22 cellular contexts compared by ENCODE assay signal in genomic region chr19:50890422-50891252, GRCh38. TPM values are rescaled to one million over a fixed set of nuclear protein-coding genes. Genes with fewer than 3 reads are reported as not detected.
DNase-seq lines count a peak whose midpoint lies in the region; ATAC-seq, FAIRE-seq and TF ChIP-seq lines count a peak whose summit lies in the region.
"Had no signal": no experiment of that assay in that cellular context is flagged by ENCODE, and none has a peak within 500 bp of the region (broad histone marks: within the 10 kb centered on the region; RNA-seq: fewer than 3 reads in every experiment).

No MANE protein-coding gene starts in this region.

- peak overlapping the region; percentile 47 for H3K27ac ChIP-seq in GM12878 (ENCODE audit: control insufficient read depth, insufficient read depth)
- peak overlapping the region; percentile 79 to 99 for H3K27ac ChIP-seq in prostate gland
- no peak overlapping the region for H3K27ac ChIP-seq in MM.1S (ENCODE audit: low read length)
- no peak overlapping the region for H3K27ac ChIP-seq in coronary artery
- H3K27ac ChIP-seq in vagina: no peak overlapping the region
- H3K27ac ChIP-seq: heart left ventricle, parathyroid adenoma, Peyer's patch, suprapubic skin had no signal

- H3K4me2 ChIP-seq in GM12878 (ENCODE audit: control insufficient read depth, insufficient read depth) (0 out of 2 replicates have a peak overlapping the region, but pooled peaks have one; percentile 44), MM.1S (ENCODE audit: low read depth, low read length) (no peak overlapping the region)

- RAD21 ChIA-PET in GM12878 (lab: Charles Lee; ENCODE audit: unreplicated experiment): interaction anchor here (1.1 to 1.9 kb wide), 2 partner anchors 32 to 70 kb away, joined by 4 to 5 read pairs; no protein-coding TSS in a partner anchor

- H3K9me2 ChIP-seq in MM.1S (replicated peaks; ENCODE audit: insufficient read depth, low read length): no peaks in the 10 kb centered on the region

- WGBS in GM12878 (ENCODE audit: insufficient coverage, insufficient replicate concordance, low lambda C conversion rate, missing lambda C conversion rate): 60% methylated on average over 5 of the region's 5 CpGs
- 52% methylated on average over 5 of the region's 5 CpGs for WGBS in prostate gland

- CTCF ChIA-PET in GM12878 (lab: Yijun Ruan, JAX): interaction anchor here (1.3 to 3.7 kb wide), 3 partner anchors 15 to 32 kb away, joined by 5 to 18 read pairs (median 6); no protein-coding TSS in a partner anchor

- SMC1A ChIA-PET in GM12878 (lab: Charles Lee; ENCODE audit: uncharacterized antibody, unreplicated experiment): interaction anchor here (0.8 to 1.4 kb wide), 3 partner anchors 7 to 86 kb away, joined by 3 to 7 read pairs (median 4); no protein-coding TSS in a partner anchor

- H3K9me3 ChIP-seq in GM12878 (replicated peaks; ENCODE audit: control insufficient read depth, insufficient read depth, low read length) (peaks cover 6% of the 10 kb centered on the region; the same call in 1 of the 3 replicates), prostate gland (no peaks in the 10 kb centered on the region), MM.1S (replicated peaks; ENCODE audit: insufficient read depth, low read length) (no peaks in the 10 kb centered on the region), vagina (no peaks in the 10 kb centered on the region)
- H3K9me3 ChIP-seq: heart left ventricle, mucosa of descending colon, suprapubic skin had no signal

- H3K4me3 ChIP-seq in GM12878: no peak overlapping the region
- no peak overlapping the region for H3K4me3 ChIP-seq in prostate gland
- H3K4me3 ChIP-seq in MM.1S (ENCODE audit: low read length): no peak overlapping the region
- H3K4me3 ChIP-seq in coronary artery: no peak overlapping the region
- no peak overlapping the region for H3K4me3 ChIP-seq in vagina
- H3K4me3 ChIP-seq: heart left ventricle, mucosa of descending colon, Peyer's patch, suprapubic skin had no signal

- no TSS peak for BruUV-seq in GM12878 (replicated peaks; lab: Mats Ljungman, UMichigan)

- no peak for TF ChIP-seq RAD21 in GM12878 (IDR thresholded peaks at IDR 0.05; ENCODE audit: insufficient read depth, low read depth, low read length)

- H4K20me1 ChIP-seq in GM12878 (ENCODE audit: control insufficient read depth, insufficient read depth) (no peaks in the 10 kb centered on the region), MM.1S (ENCODE audit: insufficient read depth, low read length) (no peaks in the 10 kb centered on the region)

- POLR2A ChIA-PET in GM12878 (lab: Charles Lee): interaction anchor here (0.5 to 1.5 kb wide), 2 partner anchors 9 to 70 kb away, joined by 3 to 4 read pairs; no protein-coding TSS in a partner anchor

- DNase-seq in Daoy (ENCODE audit: low read depth) (peak; percentile 82), HPDE6-E6E7 (ENCODE audit: extremely low spot score) (peak; percentile 21), GM12878 (ENCODE audit: low read depth, low spot score) (peak; percentile 46), prostate gland (ENCODE audit: low spot score) (no peak), MM.1S (no peak), coronary artery (ENCODE audit: low spot score) (no peak), vagina (ENCODE audit: extremely low spot score in 2 of 2) (no peak), DMS153 (lab: John Stamatoyannopoulos, UW) (no peak)
- DNase-seq: activated CD4-positive, CD25-positive, alpha-beta regulatory T cell treated with anti-CD3 and anti-CD28 coated beads, Interleukin-2, amount 50 U/mL, for 72 hours; activated CD8-positive, alpha-beta memory T cell treated with anti-CD3 and anti-CD28 coated beads, Interleukin-2, amount 50 U/mL, for 4 hours; activated naive CD8-positive, alpha-beta T cell treated with anti-CD3 and anti-CD28 coated beads, Interleukin-2, amount 10 ng/mL, durations not matched to agents 7 days and 5 days; CD4-positive, CD25-positive, alpha-beta regulatory T cell; central memory CD4-positive, alpha-beta T cell; heart left ventricle; left cardiac atrium; mucosa of descending colon; NCI-H187; NCI-H524 treated with DMSO at 0.1 percent for 48 hours; Peyer's patch; T-cell had no signal

- TF ChIP-seq CTCF in GM12878 (IDR thresholded peaks at IDR 0.05 in 2 of 3, conservative IDR thresholded peaks at IDR 0.05 in 1 of 3; ENCODE audit: control insufficient read depth in 2 of 3, extremely low read depth in 1 of 3, insufficient read depth in 1 of 3, low read depth in 3 of 3, low read length in 3 of 3): no peak
- TF ChIP-seq CTCF in prostate gland (IDR thresholded peaks at IDR 0.05): no peak
- no peak for TF ChIP-seq CTCF in MM.1S (IDR thresholded peaks at IDR 0.05; ENCODE audit: low read length)
- no peak for TF ChIP-seq CTCF in coronary artery (IDR thresholded peaks at IDR 0.05)
- no peak for TF ChIP-seq CTCF in vagina (IDR thresholded peaks at IDR 0.05)

- TF ChIP-seq EP300 in GM12878 (IDR thresholded peaks at IDR 0.05; ENCODE audit: borderline replicate concordance in 1 of 2, control insufficient read depth in 1 of 2, low read depth in 2 of 2, low read length in 2 of 2): peak; percentile 79 to 82

- intact Hi-C loops in GM12878 (cut with micrococcal nuclease; ENCODE audit: unreplicated experiment) (loop anchor here (10.0 kb wide), 1 partner anchor 536 kb away; no protein-coding TSS in a partner anchor), prostate gland (cut with DNase I) (no loop called here), vagina (cut with DNase I) (no loop called here)

- H2AFZ ChIP-seq in GM12878 (ENCODE audit: control insufficient read depth, low read depth, low read length): peak overlapping the region; percentile 31; the same call in 1 of the 2 replicates
- no peak overlapping the region for H2AFZ ChIP-seq in MM.1S (ENCODE audit: low read length)
- H2AFZ ChIP-seq: parathyroid adenoma had no signal

- no peaks in the 10 kb centered on the region for H3K79me2 ChIP-seq in GM12878 (ENCODE audit: control insufficient read depth, insufficient read depth, low read length)
- H3K79me2 ChIP-seq in MM.1S (ENCODE audit: low read length): no peaks in the 10 kb centered on the region
- H3K79me2 ChIP-seq: parathyroid adenoma had no signal

- ATAC-seq in GM12878: peak; percentile 72
- ATAC-seq: heart left ventricle, left cardiac atrium, T-cell had no signal

- H3F3A ChIP-seq in MM.1S (ENCODE audit: insufficient read depth, low read length): no peaks in the 10 kb centered on the region

- H3K36me3 ChIP-seq in GM12878 (ENCODE audit: control insufficient read depth in 2 of 2, insufficient read depth in 2 of 2, low read length in 1 of 2) (no peaks in the 10 kb centered on the region), prostate gland (no peaks in the 10 kb centered on the region), MM.1S (replicated peaks; ENCODE audit: insufficient read depth, low read length) (no peaks in the 10 kb centered on the region), vagina (no peaks in the 10 kb centered on the region)
- H3K36me3 ChIP-seq: heart left ventricle, Peyer's patch, suprapubic skin had no signal

- H3K4me1 ChIP-seq in GM12878 (ENCODE audit: control insufficient read depth, insufficient read depth, low read length): peaks cover 16% of the 10 kb centered on the region
- H3K4me1 ChIP-seq in prostate gland (replicated peaks): peaks cover 23% of the 10 kb centered on the region
- H3K4me1 ChIP-seq in MM.1S (ENCODE audit: low read length): no peaks in the 10 kb centered on the region
- no peaks in the 10 kb centered on the region for H3K4me1 ChIP-seq in vagina
- H3K4me1 ChIP-seq: heart left ventricle, parathyroid adenoma, Peyer's patch, suprapubic skin had no signal

- no peak for FAIRE-seq in GM12878 (lab: Jason Lieb, UNC)

- H3K9ac ChIP-seq in GM12878 (ENCODE audit: control insufficient read depth, insufficient read depth, low read length): no peak overlapping the region
- no peak overlapping the region for H3K9ac ChIP-seq in MM.1S (ENCODE audit: low read length)
- H3K9ac ChIP-seq: parathyroid adenoma had no signal

- H3K27me3 ChIP-seq in GM12878 (replicated peaks in 1 of 2; ENCODE audit: control insufficient read depth in 2 of 2, insufficient read depth in 2 of 2, low read length in 1 of 2) (no peaks in the 10 kb centered on the region), prostate gland (replicated peaks; ENCODE audit: insufficient read depth) (no peaks in the 10 kb centered on the region), MM.1S (replicated peaks; ENCODE audit: insufficient read depth, low read length) (peaks cover 31% of the 10 kb centered on the region), vagina (no peaks in the 10 kb centered on the region)
- H3K27me3 ChIP-seq: Peyer's patch had no signal

- TF ChIP-seq POLR2A in GM12878 (IDR thresholded peaks at IDR 0.05; ENCODE audit: low read depth, low read length) (no peak), prostate gland (IDR thresholded peaks at IDR 0.05) (no peak), vagina (IDR thresholded peaks at IDR 0.05) (no peak)

- in situ Hi-C loops in GM12878 (cut with MboI): loop anchor here (10.0 kb wide), 1 partner anchor 536 kb away; no protein-coding TSS in a partner anchor

RNA-seq across cellular contexts. Expression of gene KLK2, which starts 17.4 kb away (rescaled TPM):
- 0.06 and 0.48 TPM in 2 replicates for total RNA-seq in Daoy (2014; rRNA removed; shearing (Covaris generic))
- total RNA-seq in GM12878 (2013; cell fraction: nucleolus; rRNA removed): 2.7 and 3.1 TPM in 2 replicates
- total RNA-seq in GM12878 (2014; rRNA removed) (0.96 and 2.4 TPM in 2 replicates), GM12878 (2014; rRNA removed; fragmentation: Illumina TruSeq; extraction: Trizol) (0.83 and 1.3 TPM in 2 replicates), GM12878 (2021) (1.6 and 1.8 TPM in 2 replicates), prostate gland (over 10,000 TPM in 1 of 2 donors, 1,000 to 10,000 TPM in 1; 3,344 to 10,024 TPM), vagina (not detected)
- 2.2 TPM for polyA plus RNA-seq in GM12878 (2011; ENCODE audit: low read depth)
- polyA plus RNA-seq in GM12878 (2011; rRNA removed) (0.37 and 0.79 TPM in 2 replicates), GM12878 (2014; fragmentation: Illumina TruSeq; extraction: Trizol) (2.4 and 3.1 TPM in 2 replicates), GM12878 (2014; fragmentation: Nextera tagmentation; extraction: Ambion mirVana) (under 1 TPM; 0.19 to 0.55 TPM), GM12878 (2014; rRNA removed) (3.1 and 4.0 TPM in 2 replicates), GM12878 (2016; fragmentation: Nextera tagmentation; extraction: Ambion mirVana) (1 to 10 TPM; 1.1 to 3.0 TPM)
- polyA plus RNA-seq in GM12878 (2011; cell fraction: cytosol; rRNA removed): 0.64 and 0.87 TPM in 2 replicates
- polyA plus RNA-seq in GM12878 (2011; cell fraction: nucleus; rRNA removed): 3.2 and 5.3 TPM in 2 replicates
- polyA plus RNA-seq in GM12878 (2012): 3.8 and 5.3 TPM in 2 replicates
- 0.51 and 1.5 TPM in 2 replicates for polyA minus RNA-seq in GM12878 (2011; rRNA and poly(A)+ RNA removed)
- polyA minus RNA-seq in GM12878 (2011; cell fraction: cytosol; rRNA and poly(A)+ RNA removed): not detected in 2 replicates
- polyA minus RNA-seq in GM12878 (2011; cell fraction: nucleus; rRNA and poly(A)+ RNA removed): 1.5 and 1.8 TPM in 2 replicates
- total RNA-seq: CD4-positive, CD25-positive, alpha-beta regulatory T cell; heart left ventricle; left cardiac atrium; Peyer's patch; suprapubic skin; T-cell had no signal
- polyA plus RNA-seq: CD4-positive, CD25-positive, alpha-beta regulatory T cell; heart left ventricle had no signal

RNA-seq across cellular contexts. Expression of gene KLK4, which starts 20.6 kb away (rescaled TPM):
- total RNA-seq in Daoy (2014; rRNA removed; shearing (Covaris generic)): not detected in 2 replicates
- 0.81 TPM in 1 of 2 replicates, not detected in the other for total RNA-seq in GM12878 (2013; cell fraction: nucleolus; rRNA removed)
- total RNA-seq in GM12878 (2014; rRNA removed) (not detected in 2 replicates), GM12878 (2014; rRNA removed; fragmentation: Illumina TruSeq; extraction: Trizol) (0.14 TPM in 1 of 2 replicates, not detected in the other), GM12878 (2021) (not detected in 2 replicates), prostate gland (100 to 1,000 TPM; 188 to 330 TPM), vagina (not detected)
- polyA plus RNA-seq in GM12878 (2011; ENCODE audit: low read depth): not detected
- polyA plus RNA-seq in GM12878 (2011; rRNA removed) (0.13 and 0.31 TPM in 2 replicates), GM12878 (2014; fragmentation: Illumina TruSeq; extraction: Trizol) (0.06 TPM in 1 of 2 replicates, not detected in the other), GM12878 (2014; fragmentation: Nextera tagmentation; extraction: Ambion mirVana) (not detected), GM12878 (2014; rRNA removed) (not detected in 2 replicates), GM12878 (2016; fragmentation: Nextera tagmentation; extraction: Ambion mirVana) (not detected)
- polyA plus RNA-seq in GM12878 (2011; cell fraction: cytosol; rRNA removed): 0.40 and 0.84 TPM in 2 replicates
- polyA plus RNA-seq in GM12878 (2011; cell fraction: nucleus; rRNA removed): 0.73 and 1.4 TPM in 2 replicates
- polyA plus RNA-seq in GM12878 (2012): 0.28 and 1.5 TPM in 2 replicates
- polyA minus RNA-seq in GM12878 (2011; rRNA and poly(A)+ RNA removed): not detected in 2 replicates
- not detected in 2 replicates for polyA minus RNA-seq in GM12878 (2011; cell fraction: cytosol; rRNA and poly(A)+ RNA removed)
- polyA minus RNA-seq in GM12878 (2011; cell fraction: nucleus; rRNA and poly(A)+ RNA removed): 0.67 TPM in 1 of 2 replicates, not detected in the other
- total RNA-seq: activated naive CD8-positive, alpha-beta T cell treated with anti-CD3 and anti-CD28 coated beads, Interleukin-2, amount 10 ng/mL, durations not matched to agents 7 days and 5 days; CD4-positive, CD25-positive, alpha-beta regulatory T cell; heart left ventricle; left cardiac atrium; T-cell had no signal
- polyA plus RNA-seq: CD4-positive, CD25-positive, alpha-beta regulatory T cell; heart left ventricle had no signal

RNA-seq across cellular contexts. Expression of gene KLK3, which starts 35.9 kb away (rescaled TPM):
- total RNA-seq in Daoy (2014; rRNA removed; shearing (Covaris generic)): not detected in 2 replicates
- not detected in 2 replicates for total RNA-seq in GM12878 (2013; cell fraction: nucleolus; rRNA removed)
- total RNA-seq in GM12878 (2014; rRNA removed) (not detected in 2 replicates), GM12878 (2014; rRNA removed; fragmentation: Illumina TruSeq; extraction: Trizol) (not detected in 2 replicates), GM12878 (2021) (not detected in 2 replicates), prostate gland (over 10,000 TPM in 1 of 2 donors, 1,000 to 10,000 TPM in 1; 7,620 to 35,247 TPM), vagina (not detected)
- not detected for polyA plus RNA-seq in GM12878 (2011; ENCODE audit: low read depth)
- polyA plus RNA-seq in GM12878 (2011; rRNA removed) (0.09 and 0.31 TPM in 2 replicates), GM12878 (2014; fragmentation: Illumina TruSeq; extraction: Trizol) (not detected in 2 replicates), GM12878 (2014; fragmentation: Nextera tagmentation; extraction: Ambion mirVana) (not detected), GM12878 (2014; rRNA removed) (not detected in 2 replicates), GM12878 (2016; fragmentation: Nextera tagmentation; extraction: Ambion mirVana) (not detected)
- 0.07 and 0.20 TPM in 2 replicates for polyA plus RNA-seq in GM12878 (2011; cell fraction: cytosol; rRNA removed)
- 0.31 and 0.83 TPM in 2 replicates for polyA plus RNA-seq in GM12878 (2011; cell fraction: nucleus; rRNA removed)
- polyA plus RNA-seq in GM12878 (2012): not detected in 2 replicates
- 0.15 TPM in 1 of 2 replicates, not detected in the other for polyA minus RNA-seq in GM12878 (2011; rRNA and poly(A)+ RNA removed)
- not detected in 2 replicates for polyA minus RNA-seq in GM12878 (2011; cell fraction: cytosol; rRNA and poly(A)+ RNA removed)
- polyA minus RNA-seq in GM12878 (2011; cell fraction: nucleus; rRNA and poly(A)+ RNA removed): 0.36 TPM in 1 of 2 replicates, not detected in the other
- total RNA-seq: activated naive CD8-positive, alpha-beta T cell treated with anti-CD3 and anti-CD28 coated beads, Interleukin-2, amount 10 ng/mL, durations not matched to agents 7 days and 5 days; CD4-positive, CD25-positive, alpha-beta regulatory T cell; heart left ventricle; left cardiac atrium; T-cell had no signal
- polyA plus RNA-seq: CD4-positive, CD25-positive, alpha-beta regulatory T cell; heart left ventricle had no signal

RNA-seq across cellular contexts. Expression of gene KLK15, which starts 57.3 kb away (rescaled TPM):
- total RNA-seq in Daoy (2014; rRNA removed; shearing (Covaris generic)): 1.0 TPM in 1 of 2 replicates, not detected in the other
- not detected in 2 replicates for total RNA-seq in GM12878 (2013; cell fraction: nucleolus; rRNA removed)
- total RNA-seq in GM12878 (2014; rRNA removed): not detected in 2 replicates
- not detected in 2 replicates for total RNA-seq in GM12878 (2014; rRNA removed; fragmentation: Illumina TruSeq; extraction: Trizol)
- total RNA-seq in GM12878 (2021): not detected in 2 replicates
- not detected for polyA plus RNA-seq in GM12878 (2011; ENCODE audit: low read depth)
- polyA plus RNA-seq in GM12878 (2011; rRNA removed): not detected in 2 replicates
- not detected in 2 replicates for polyA plus RNA-seq in GM12878 (2011; cell fraction: cytosol; rRNA removed)
- polyA plus RNA-seq in GM12878 (2011; cell fraction: nucleus; rRNA removed): not detected in 2 replicates
- 0.13 TPM in 1 of 2 replicates, not detected in the other for polyA plus RNA-seq in GM12878 (2012)
- polyA plus RNA-seq in GM12878 (2014; fragmentation: Illumina TruSeq; extraction: Trizol): 0.04 TPM in 1 of 2 replicates, not detected in the other
- not detected for polyA plus RNA-seq in GM12878 (2014; fragmentation: Nextera tagmentation; extraction: Ambion mirVana)
- 0.05 and 0.08 TPM in 2 replicates for polyA plus RNA-seq in GM12878 (2014; rRNA removed)
- not detected for polyA plus RNA-seq in GM12878 (2016; fragmentation: Nextera tagmentation; extraction: Ambion mirVana)
- polyA minus RNA-seq in GM12878 (2011; rRNA and poly(A)+ RNA removed): not detected in 2 replicates
- polyA minus RNA-seq in GM12878 (2011; cell fraction: cytosol; rRNA and poly(A)+ RNA removed): not detected in 2 replicates
- not detected in 2 replicates for polyA minus RNA-seq in GM12878 (2011; cell fraction: nucleus; rRNA and poly(A)+ RNA removed)
- 1 to 10 TPM; 4.0 to 8.5 TPM for total RNA-seq in prostate gland
- total RNA-seq in vagina: not detected
- total RNA-seq: activated naive CD8-positive, alpha-beta T cell treated with anti-CD3 and anti-CD28 coated beads, Interleukin-2, amount 10 ng/mL, durations not matched to agents 7 days and 5 days; CD4-positive, CD25-positive, alpha-beta regulatory T cell; heart left ventricle; left cardiac atrium; Peyer's patch; suprapubic skin; T-cell had no signal
- polyA plus RNA-seq: CD4-positive, CD25-positive, alpha-beta regulatory T cell; heart left ventricle had no signal

Comparison
In these comparisons a context has a peak if more than half of its experiments do, and no peak if none do; other contexts are left out.
1. DNase-seq: peak in Daoy (single experiment), HPDE6-E6E7 (single experiment) and GM12878 (single experiment); none in prostate gland (single experiment), MM.1S (single experiment), coronary artery (single experiment), vagina (0 of 2) and DMS153 (single experiment).
2. H3K27ac ChIP-seq: peak in GM12878 (single experiment) and prostate gland (2 of 2); none in MM.1S (single experiment), coronary artery (0 of 2) and vagina (single experiment).
3. RNA of gene KLK2, which starts 17.4 kb away (total RNA-seq): 3,344 to 10,024 TPM in prostate gland; 0.83 to 3.1 TPM in GM12878, 0.06 to 0.48 TPM in Daoy and not detected in vagina (single experiment); every median in the first group is over 100 times any median in the second.
4. RNA of gene KLK4, which starts 20.6 kb away (total RNA-seq): 188 to 330 TPM in prostate gland; not detected in Daoy, 0.14 to 0.81 TPM in GM12878 and not detected in vagina (single experiment); every median in the first group is over 100 times any median in the second.
5. RNA of gene KLK3, which starts 35.9 kb away (total RNA-seq): 7,620 to 35,247 TPM in prostate gland; not detected in GM12878, not detected in Daoy and not detected in vagina (single experiment); every median in the first group is over 1,000 times any median in the second.